In the genomic region with DNA sequence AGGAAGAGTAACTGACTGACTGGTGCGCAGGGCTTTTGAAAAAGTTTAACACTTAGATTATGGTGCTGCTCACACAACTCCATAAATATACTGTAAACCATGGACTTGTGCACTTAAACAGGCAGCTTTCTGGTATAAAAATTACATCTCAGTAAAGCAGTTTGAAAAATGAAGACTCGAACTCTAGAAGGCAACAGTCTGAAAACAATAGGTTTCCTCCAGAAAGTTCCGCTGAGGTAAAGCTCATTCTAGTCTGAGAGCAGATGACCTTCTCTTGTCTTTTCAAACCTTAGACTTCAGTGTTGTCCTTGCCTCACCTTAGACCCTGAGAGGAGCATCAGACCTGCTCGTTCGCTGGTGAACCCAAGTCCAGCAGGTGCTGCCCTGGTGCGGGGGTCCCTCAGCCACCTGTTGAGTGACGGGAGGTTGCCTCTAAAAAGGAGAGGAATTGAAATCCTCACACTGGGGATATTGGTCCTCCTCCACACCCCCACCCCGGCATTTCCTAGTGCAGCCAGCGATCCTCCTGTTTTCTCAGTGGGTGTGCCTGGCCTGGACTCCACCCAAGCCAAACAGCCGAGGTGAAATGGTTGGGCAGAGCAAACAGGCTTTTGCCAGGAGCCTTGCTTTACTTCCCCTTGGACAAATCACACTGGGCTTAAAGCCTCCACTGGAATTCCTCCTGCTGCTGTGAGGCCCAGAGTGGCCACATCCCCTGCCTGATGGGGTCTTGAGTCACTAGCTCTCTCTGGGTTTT, we compare ENCODE assay signal across 1 cellular context.
TF ChIP-seq lines count a peak whose summit lies in the region.

No MANE protein-coding gene starts in this region.

TF ChIP-seq in HepG2, 621 proteins besides CTCF, POLR2A, EP300 and RAD21 (continued from another document and continues in another):
- no peak for TF ChIP-seq PRMT3 (CRISPR knock-in tag; IDR thresholded peaks at IDR 0.05; ENCODE audit: borderline replicate concordance, low read depth)
- no peak for TF ChIP-seq ZNF562 (CRISPR knock-in tag; IDR thresholded peaks at IDR 0.05; ENCODE audit: borderline replicate concordance)
- no peak for TF ChIP-seq JUNB (CRISPR knock-in tag; IDR thresholded peaks at IDR 0.05; ENCODE audit: borderline replicate concordance)
- no peak for TF ChIP-seq ZFP36L2 (CRISPR knock-in tag; IDR thresholded peaks at IDR 0.05)
- TF ChIP-seq ZNF550 (CRISPR knock-in tag; IDR thresholded peaks at IDR 0.05; ENCODE audit: borderline replicate concordance): peak; percentile 44; the same call in 1 of the 2 replicates
- TF ChIP-seq TOPORS (CRISPR knock-in tag; IDR thresholded peaks at IDR 0.05): no peak
- TF ChIP-seq HNRNPL (IDR thresholded peaks at IDR 0.05; ENCODE audit: low read depth, low read length): peak; percentile 64; the same call in 1 of the 2 replicates
- no peak for TF ChIP-seq ELK4 (CRISPR knock-in tag; IDR thresholded peaks at IDR 0.05; ENCODE audit: borderline replicate concordance)
- TF ChIP-seq, protein P1, sequence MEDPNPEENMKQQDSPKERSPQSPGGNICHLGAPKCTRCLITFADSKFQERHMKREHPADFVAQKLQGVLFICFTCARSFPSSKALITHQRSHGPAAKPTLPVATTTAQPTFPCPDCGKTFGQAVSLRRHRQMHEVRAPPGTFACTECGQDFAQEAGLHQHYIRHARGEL (CRISPR knock-in tag; IDR thresholded peaks at IDR 0.05): no peak
- TF ChIP-seq, protein P2, sequence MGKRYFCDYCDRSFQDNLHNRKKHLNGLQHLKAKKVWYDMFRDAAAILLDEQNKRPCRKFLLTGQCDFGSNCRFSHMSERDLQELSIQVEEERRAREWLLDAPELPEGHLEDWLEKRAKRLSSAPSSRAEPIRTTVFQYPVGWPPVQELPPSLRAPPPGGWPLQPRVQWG (CRISPR knock-in tag; IDR thresholded peaks at IDR 0.05; ENCODE audit: borderline replicate concordance, low read depth): no peak
- TF ChIP-seq, protein P3, sequence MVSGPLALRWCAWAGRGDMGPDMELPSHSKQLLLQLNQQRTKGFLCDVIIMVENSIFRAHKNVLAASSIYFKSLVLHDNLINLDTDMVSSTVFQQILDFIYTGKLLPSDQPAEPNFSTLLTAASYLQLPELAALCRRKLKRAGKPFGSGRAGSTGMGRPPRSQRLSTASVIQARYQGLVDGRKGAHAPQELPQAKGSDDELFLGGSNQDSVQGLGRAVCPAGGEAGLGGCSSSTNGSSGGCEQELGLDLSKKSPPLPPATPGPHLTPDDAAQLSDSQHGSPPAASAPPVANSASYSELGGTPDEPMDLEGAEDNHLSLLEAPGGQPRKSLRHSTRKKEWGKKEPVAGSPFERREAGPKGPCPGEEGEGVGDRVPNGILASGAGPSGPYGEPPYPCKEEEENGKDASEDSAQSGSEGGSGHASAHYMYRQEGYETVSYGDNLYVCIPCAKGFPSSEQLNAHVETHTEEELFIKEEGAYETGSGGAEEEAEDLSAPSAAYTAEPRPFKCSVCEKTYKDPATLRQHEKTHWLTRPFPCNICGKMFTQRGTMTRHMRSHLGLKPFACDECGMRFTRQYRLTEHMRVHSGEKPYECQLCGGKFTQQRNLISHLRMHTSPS (CRISPR knock-in tag; IDR thresholded peaks at IDR 0.05; ENCODE audit: low read depth): peak; percentile 39; the same call in 1 of the 2 replicates
- peak; percentile 78 for TF ChIP-seq FOXO1 (CRISPR knock-in tag; IDR thresholded peaks at IDR 0.05)
- no peak for TF ChIP-seq NFE2L1 (CRISPR knock-in tag; IDR thresholded peaks at IDR 0.05; ENCODE audit: borderline replicate concordance)
- no peak for TF ChIP-seq ZNF17 (CRISPR knock-in tag; IDR thresholded peaks at IDR 0.05)
- peak; percentile 64 for TF ChIP-seq KDM2A (CRISPR knock-in tag; IDR thresholded peaks at IDR 0.05; ENCODE audit: borderline replicate concordance, low read depth)
- no peak for TF ChIP-seq ZNF24 (IDR thresholded peaks at IDR 0.05)
- TF ChIP-seq CCDC6 (CRISPR knock-in tag; IDR thresholded peaks at IDR 0.05): 0 out of 2 replicates have a peak, but pooled peaks have one; percentile 46
- no peak for TF ChIP-seq RFXAP (CRISPR knock-in tag; IDR thresholded peaks at IDR 0.05; ENCODE audit: borderline replicate concordance)
- TF ChIP-seq, protein P4, sequence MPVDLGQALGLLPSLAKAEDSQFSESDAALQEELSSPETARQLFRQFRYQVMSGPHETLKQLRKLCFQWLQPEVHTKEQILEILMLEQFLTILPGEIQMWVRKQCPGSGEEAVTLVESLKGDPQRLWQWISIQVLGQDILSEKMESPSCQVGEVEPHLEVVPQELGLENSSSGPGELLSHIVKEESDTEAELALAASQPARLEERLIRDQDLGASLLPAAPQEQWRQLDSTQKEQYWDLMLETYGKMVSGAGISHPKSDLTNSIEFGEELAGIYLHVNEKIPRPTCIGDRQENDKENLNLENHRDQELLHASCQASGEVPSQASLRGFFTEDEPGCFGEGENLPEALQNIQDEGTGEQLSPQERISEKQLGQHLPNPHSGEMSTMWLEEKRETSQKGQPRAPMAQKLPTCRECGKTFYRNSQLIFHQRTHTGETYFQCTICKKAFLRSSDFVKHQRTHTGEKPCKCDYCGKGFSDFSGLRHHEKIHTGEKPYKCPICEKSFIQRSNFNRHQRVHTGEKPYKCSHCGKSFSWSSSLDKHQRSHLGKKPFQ (CRISPR knock-in tag; IDR thresholded peaks at IDR 0.05; ENCODE audit: insufficient replicate concordance): no peak
- no peak for TF ChIP-seq ZNF75D (CRISPR knock-in tag; IDR thresholded peaks at IDR 0.05; ENCODE audit: borderline replicate concordance)
- TF ChIP-seq ZNF792 (CRISPR knock-in tag; IDR thresholded peaks at IDR 0.05): no peak
- no peak for TF ChIP-seq ZUFSP (CRISPR knock-in tag; IDR thresholded peaks at IDR 0.05; ENCODE audit: borderline replicate concordance)
- no peak for TF ChIP-seq ZNF790 (CRISPR knock-in tag; IDR thresholded peaks at IDR 0.05; ENCODE audit: borderline replicate concordance)
- no peak for TF ChIP-seq CREB1 (IDR thresholded peaks at IDR 0.05)
- TF ChIP-seq CREB1 (CRISPR knock-in tag; IDR thresholded peaks at IDR 0.05): no peak
- TF ChIP-seq ZNF574 (CRISPR knock-in tag; IDR thresholded peaks at IDR 0.05): 0 out of 2 replicates have a peak, but pooled peaks have one; percentile 31
- peak; percentile 57 for TF ChIP-seq TEAD3 (CRISPR knock-in tag; optimal IDR thresholded peaks at IDR 0.05; ENCODE audit: borderline replicate concordance)
- no peak for TF ChIP-seq AHR (CRISPR knock-in tag; IDR thresholded peaks at IDR 0.05)
- TF ChIP-seq KLF9 (CRISPR knock-in tag; IDR thresholded peaks at IDR 0.05; ENCODE audit: low read depth): peak; percentile 76; the same call in 1 of the 2 replicates
- TF ChIP-seq HOXA9 (CRISPR knock-in tag; IDR thresholded peaks at IDR 0.05; ENCODE audit: borderline replicate concordance): no peak
- TF ChIP-seq YY1 (IDR thresholded peaks at IDR 0.05; ENCODE audit: insufficient read depth, insufficient replicate concordance, low read depth, low read length): no peak
- peak; percentile 63; the same call in 1 of the 2 replicates for TF ChIP-seq ZNF609 (CRISPR knock-in tag; IDR thresholded peaks at IDR 0.05; ENCODE audit: borderline replicate concordance)
- TF ChIP-seq GZF1 (CRISPR knock-in tag; IDR thresholded peaks at IDR 0.05): no peak
- TF ChIP-seq HDAC2 (CRISPR knock-in tag; IDR thresholded peaks at IDR 0.05): peak; percentile 77; the same call in 1 of the 2 replicates
- TF ChIP-seq ZFX (CRISPR knock-in tag; IDR thresholded peaks at IDR 0.05; ENCODE audit: low read depth): peak; percentile 47; the same call in 1 of the 2 replicates
- TF ChIP-seq ZNF20 (CRISPR knock-in tag; IDR thresholded peaks at IDR 0.05): no peak
- no peak; the same call in 1 of the 2 replicates for TF ChIP-seq SMAD3 (CRISPR knock-in tag; IDR thresholded peaks at IDR 0.05)
- no peak for TF ChIP-seq ZSCAN22 (CRISPR knock-in tag; IDR thresholded peaks at IDR 0.05)
- no peak for TF ChIP-seq FOXO4 (CRISPR knock-in tag; conservative IDR thresholded peaks at IDR 0.05)
- TF ChIP-seq SP5 (CRISPR knock-in tag; IDR thresholded peaks at IDR 0.05; ENCODE audit: borderline replicate concordance, low read depth): peak; percentile 91
- no peak for TF ChIP-seq ZNF225 (CRISPR knock-in tag; IDR thresholded peaks at IDR 0.05)
